8 cellular contexts compared by ENCODE assay signal in the genomic region with DNA sequence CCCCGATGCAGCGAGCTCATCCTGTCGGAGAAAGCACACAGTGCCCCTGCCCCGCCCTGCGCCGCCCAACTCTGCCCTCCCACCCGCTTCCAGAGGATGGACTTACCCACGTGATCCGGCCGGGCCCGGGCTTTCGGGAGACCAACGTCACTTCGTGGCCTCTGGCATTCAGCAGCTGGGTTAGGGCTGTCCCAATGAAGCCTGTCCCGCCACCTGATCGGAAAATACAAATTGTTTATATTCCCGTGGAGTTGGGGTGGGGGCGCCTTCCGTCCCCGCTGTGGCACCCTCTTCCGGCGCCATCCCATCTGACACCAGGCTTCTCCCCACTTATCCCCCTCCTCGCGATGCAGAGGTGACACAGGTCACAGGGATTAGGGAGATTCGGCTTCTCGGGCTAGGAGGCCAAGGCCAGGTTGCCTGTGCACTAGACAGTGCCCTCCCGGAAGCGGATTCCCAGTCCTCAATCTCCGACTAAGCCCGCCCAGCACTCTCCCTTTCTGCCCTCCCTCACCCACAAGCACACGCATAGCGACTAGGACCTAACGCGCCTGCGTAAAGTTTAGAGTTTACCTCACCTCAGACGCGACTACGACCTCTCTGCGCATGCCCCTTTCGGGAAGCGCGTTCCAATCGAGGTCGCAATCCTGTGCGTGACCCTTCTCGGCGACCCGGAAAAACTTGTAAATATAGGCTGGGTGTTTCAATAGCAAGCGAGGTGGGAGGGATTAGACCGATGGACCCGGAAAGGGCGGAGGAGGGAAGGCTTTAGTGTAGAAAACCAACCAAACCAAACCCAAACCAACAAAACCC. TPM values are rescaled to one million over a fixed set of nuclear protein-coding genes. Genes with fewer than 3 reads are reported as not detected.
A peak's percentile ranks its signal among the peaks of the same experiment; 100 is the strongest.
DNase-seq lines count a peak whose midpoint lies in the region; ATAC-seq, FAIRE-seq and TF ChIP-seq lines count a peak whose summit lies in the region.

A gene with protein sequence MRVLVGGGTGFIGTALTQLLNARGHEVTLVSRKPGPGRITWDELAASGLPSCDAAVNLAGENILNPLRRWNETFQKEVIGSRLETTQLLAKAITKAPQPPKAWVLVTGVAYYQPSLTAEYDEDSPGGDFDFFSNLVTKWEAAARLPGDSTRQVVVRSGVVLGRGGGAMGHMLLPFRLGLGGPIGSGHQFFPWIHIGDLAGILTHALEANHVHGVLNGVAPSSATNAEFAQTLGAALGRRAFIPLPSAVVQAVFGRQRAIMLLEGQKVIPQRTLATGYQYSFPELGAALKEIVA (minus strand): TSS at position 537 of the 813 bp plus-strand sequence. CDS start 7 bp downstream, at position 530.

- peaks cover 38% of the 10 kb centered on the region for H3K79me2 ChIP-seq in mammary epithelial cell (ENCODE audit: insufficient read depth, low read length)

- POLR2A ChIA-PET in AG04449 (lab: Yijun Ruan, JAX), result interaction anchor here (0.7 to 2.5 kb wide), 4 partner anchors 12 to 200 kb away, joined by 3 to 25 read pairs (median 4); a partner anchor contains a TSS

- in situ Hi-C loops in mammary epithelial cell (cut with MboI; ENCODE audit: low sequenced_read_pairs in 2 of 2), result no loop called here

- H3K4me3 ChIP-seq in AG04449 (ENCODE audit: low read depth, low read length), result peak within 1 kb of the TSS; percentile 98
- peak within 1 kb of the TSS; percentile 71 for H3K4me3 ChIP-seq in WERI-Rb-1 (ENCODE audit: low read depth, low read length)
- H3K4me3 ChIP-seq in mammary epithelial cell (replicated peaks in 1 of 3; ENCODE audit: insufficient read depth in 1 of 3, low read depth in 2 of 3, low read length in 3 of 3), result peak within 1 kb of the TSS; percentile 60 to 91 (median 76)
- H3K4me3 ChIP-seq in small intestine (ENCODE audit: low read depth in 1 of 2, low read length in 2 of 2), result peak within 1 kb of the TSS; percentile 56 to 61

- H3K9me3 ChIP-seq in WERI-Rb-1 (ENCODE audit: severe bottlenecking) (no peaks in the 10 kb centered on the region), mammary epithelial cell (replicated peaks; ENCODE audit: insufficient read depth, low read length) (no peaks in the 10 kb centered on the region), small intestine (ENCODE audit: control insufficient read depth, low read depth) (no peaks in the 10 kb centered on the region)

- H3K4me1 ChIP-seq in mammary epithelial cell (ENCODE audit: insufficient read depth, low read length) (peaks cover 6% of the 10 kb centered on the region), small intestine (ENCODE audit: control insufficient read depth in 2 of 2, insufficient read depth in 1 of 2, low read depth in 1 of 2, low read length in 1 of 2) (peaks cover 7 to 9% of the 10 kb centered on the region in 2 donors)

- intact Hi-C loops in mammary epithelial cell (cut with micrococcal nuclease), result loop anchor here (1.0 kb wide), 1 partner anchor 237 kb away; no protein-coding TSS in a partner anchor

- CTCF ChIA-PET in AG04449 (lab: Yijun Ruan, JAX) (interaction anchor here (0.9 to 33.5 kb wide), 8 partner anchors 10 to 137 kb away, joined by 3 to 1633 read pairs (median 6); a partner anchor contains a TSS), mammary epithelial cell (lab: Charles Lee; ENCODE audit: low non-redundant PET) (interaction anchor here (0.6 to 1.0 kb wide), 3 partner anchors 11 to 109 kb away, joined by 3 to 7 read pairs (median 5); no protein-coding TSS in a partner anchor)

- no peaks in the 10 kb centered on the region for H3K27me3 ChIP-seq in WERI-Rb-1 (ENCODE audit: insufficient read depth, low read depth, severe bottlenecking)
- H3K27me3 ChIP-seq in mammary epithelial cell (ENCODE audit: insufficient read depth, low read length), result no peaks in the 10 kb centered on the region
- H3K27me3 ChIP-seq in small intestine (ENCODE audit: control insufficient read depth in 2 of 2, insufficient read depth in 2 of 2, low read length in 2 of 2), result no peaks in the 10 kb centered on the region

- peak; percentile 94 for ATAC-seq in GM18873 (IDR thresholded peaks at IDR 0.05; ENCODE audit: low FRiP score, unreplicated experiment)
- peak; percentile 86 for ATAC-seq in HG03139 (IDR thresholded peaks at IDR 0.05; ENCODE audit: unreplicated experiment)

- H2AFZ ChIP-seq in mammary epithelial cell (ENCODE audit: low read depth, low read length), result peak within 1 kb of the TSS; percentile 88

- H3K27ac ChIP-seq in WERI-Rb-1, result peak within 1 kb of the TSS; percentile 94
- peak within 1 kb of the TSS; percentile 95 for H3K27ac ChIP-seq in mammary epithelial cell (ENCODE audit: insufficient read depth, low read depth, low read length)
- peak within 1 kb of the TSS; percentile 83 to 98 for H3K27ac ChIP-seq in small intestine (ENCODE audit: low read depth in 1 of 2, low read length in 1 of 2)

- BruUV-seq in mammary epithelial cell (replicated peaks; lab: Mats Ljungman, UMichigan), result no TSS peak

- dilution Hi-C loops in mammary epithelial cell (cut with HindIII; ENCODE audit: low sequenced_read_pairs), result no loop called here

- H3K9ac ChIP-seq in mammary epithelial cell (ENCODE audit: insufficient read depth, low read length), result peak within 1 kb of the TSS; percentile 93

- TF ChIP-seq CTCF in AG04449 (IDR thresholded peaks at IDR 0.05; ENCODE audit: insufficient read depth, low read length, missing control alignments) (no peak), WERI-Rb-1 (IDR thresholded peaks at IDR 0.05; ENCODE audit: low read depth, low read length) (no peak), mammary epithelial cell (conservative IDR thresholded peaks at IDR 0.05 in 1 of 2, IDR thresholded peaks at IDR 0.05 in 1 of 2; ENCODE audit: extremely low read depth in 1 of 2, insufficient read depth in 1 of 2, low read depth in 1 of 2, low read length in 2 of 2) (peak in 1 of 2 donors; percentile 14)

- no peaks in the 10 kb centered on the region for H4K20me1 ChIP-seq in mammary epithelial cell (ENCODE audit: insufficient read depth, low read length)

- peak; percentile 92 for DNase-seq in AG04449 (ENCODE audit: low read depth, low spot score)
- DNase-seq in NCI-H2227 (lab: John Stamatoyannopoulos, UW; ENCODE audit: unreplicated experiment), result peak; percentile 99
- peak; percentile 98 for DNase-seq in WERI-Rb-1
- peak; percentile 98 for DNase-seq in mammary epithelial cell
- peak; percentile 93 for DNase-seq in iPS-NIHi11 (ENCODE audit: low spot score)
- DNase-seq in small intestine, result peak; percentile 100

- FAIRE-seq in small intestine (lab: Jason Lieb, UNC), result no peak

- H3K36me3 ChIP-seq in WERI-Rb-1 (peaks cover 39% of the 10 kb centered on the region), mammary epithelial cell (ENCODE audit: insufficient read depth, low read length) (peaks cover 12% of the 10 kb centered on the region), small intestine (ENCODE audit: control insufficient read depth in 2 of 2, insufficient read depth in 2 of 2, low read length in 2 of 2) (peaks cover 0 to 19% of the 10 kb centered on the region in 2 donors)

- 2% methylated on average over 44 of the region's 52 CpGs for WGBS in mammary epithelial cell (ENCODE audit: low coverage, missing lambda C conversion rate)
- WGBS in small intestine, 3 donors, result 0% methylated on average over 50 to 52 of the region's 52 CpGs

- peak within 1 kb of the TSS; percentile 89 for H3K4me2 ChIP-seq in mammary epithelial cell (ENCODE audit: insufficient read depth, low read depth, low read length)

RNA-seq across cellular contexts. Expression of the gene that starts here (rescaled TPM):
- total RNA-seq in mammary epithelial cell, result 10 to 100 TPM in 1 of 2 donors, 1 to 10 TPM in 1; 8.8 to 39.1 TPM
- polyA plus RNA-seq in mammary epithelial cell (40.2 TPM), small intestine (10 to 100 TPM; 49.7 to 52.6 (median 50.7) TPM)
- 9.8 TPM for polyA minus RNA-seq in mammary epithelial cell

Comparison
In these comparisons a context has a peak if more than half of its experiments do, and no peak if none do; other contexts are left out.
1. Peak in every context shown above with its lines: DNase-seq, ATAC-seq, H3K4me3 ChIP-seq and H3K27ac ChIP-seq.